ENCODE assay signal across 18 cellular contexts in genomic region chr7:25598765-25599164, GRCh38.
"Had no signal": no experiment of that assay in that cellular context is flagged by ENCODE, and none has a peak within 500 bp of the region (broad histone marks: within the 10 kb centered on the region; RNA-seq: fewer than 3 reads in every experiment).

No MANE protein-coding gene starts in this region.

- H3K27ac ChIP-seq: colonic mucosa, hepatocyte, neutrophil, suprapubic skin, tibial nerve, upper lobe of right lung, vagina had no signal

- H3K36me3 ChIP-seq: colonic mucosa, neutrophil, suprapubic skin, tibial nerve, upper lobe of right lung, vagina had no signal

- H3K27me3 ChIP-seq: colonic mucosa, hepatocyte, suprapubic skin, tibial nerve, upper lobe of right lung, vagina had no signal

- DNase-seq: colonic mucosa; dermis blood vessel endothelial cell; erythroblast; head of caudate nucleus; kidney; left cardiac atrium; mammary epithelial cell; naive thymus-derived CD8-positive, alpha-beta T cell; posterior cingulate gyrus; small intestine; stimulated activated CD4-positive, alpha-beta T cell treated with anti-CD3 and anti-CD28 coated beads, Interleukin-2, amount 100 ng/mL, for 48 hours; stimulated activated naive CD4-positive, alpha-beta T cell treated with Interleukin-2 at 50 U/mL for 16 hours; upper lobe of right lung had no signal

- H3K4me1 ChIP-seq: colonic mucosa, upper lobe of right lung, vagina had no signal

- H3K9me3 ChIP-seq: colonic mucosa, neutrophil, suprapubic skin, tibial nerve, upper lobe of right lung, vagina had no signal

- H3K27me3 Mint-ChIP-seq: naive thymus-derived CD8-positive, alpha-beta T cell had no signal

- ATAC-seq: naive thymus-derived CD8-positive, alpha-beta T cell; upper lobe of right lung had no signal

- H3K4me3 ChIP-seq: colonic mucosa, hepatocyte, suprapubic skin, tibial nerve, upper lobe of right lung, vagina had no signal

- H3K4me3 Mint-ChIP-seq: naive thymus-derived CD8-positive, alpha-beta T cell had no signal
